1 cellular context compared by ENCODE assay signal in the genomic region with DNA sequence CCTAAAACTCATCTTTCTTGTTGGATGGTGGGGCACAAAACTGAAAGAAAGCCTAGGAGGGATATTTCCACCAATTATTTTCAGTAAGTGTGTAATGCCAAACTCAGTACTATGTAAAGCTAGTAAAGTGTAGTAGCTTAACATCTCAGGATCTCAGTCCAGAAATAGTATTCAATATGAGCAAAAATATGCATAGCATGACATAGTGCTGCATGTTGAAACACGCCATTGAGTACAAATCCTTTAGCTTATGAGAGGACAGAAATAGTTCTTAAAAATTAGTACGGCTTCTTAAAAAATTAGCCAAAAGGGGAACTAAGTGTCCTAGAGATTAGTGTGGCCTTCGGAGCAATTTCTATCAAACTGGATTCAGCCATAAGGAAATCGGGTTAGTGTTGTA.
TF ChIP-seq lines count a peak whose summit lies in the region.

No MANE protein-coding gene starts in this region.

TF ChIP-seq in GM23338, 12 proteins besides CTCF, POLR2A, EP300 and RAD21:
- TF ChIP-seq REST (IDR thresholded peaks at IDR 0.05; ENCODE audit: unreplicated experiment) (no peak), EZH2phosphoT487 (IDR thresholded peaks at IDR 0.05; ENCODE audit: unreplicated experiment) (no peak), ZNF114 (CRISPR knock-in tag; IDR thresholded peaks at IDR 0.05) (no peak), JUNB (IDR thresholded peaks at IDR 0.05; ENCODE audit: unreplicated experiment) (no peak), NANOG (IDR thresholded peaks at IDR 0.05; ENCODE audit: borderline replicate concordance) (no peak), CREB1 (CRISPR knock-in tag; IDR thresholded peaks at IDR 0.05; ENCODE audit: low read depth) (no peak), EZH2 (IDR thresholded peaks at IDR 0.05; ENCODE audit: low read depth, unreplicated experiment) (no peak), POLR2AphosphoS5 (IDR thresholded peaks at IDR 0.05; ENCODE audit: low read depth) (no peak), STAT1 (IDR thresholded peaks at IDR 0.05; ENCODE audit: unreplicated experiment) (no peak), ZNF331 (CRISPR knock-in tag; IDR thresholded peaks at IDR 0.05; ENCODE audit: low read depth) (no peak)
- TF ChIP-seq, protein P1, sequence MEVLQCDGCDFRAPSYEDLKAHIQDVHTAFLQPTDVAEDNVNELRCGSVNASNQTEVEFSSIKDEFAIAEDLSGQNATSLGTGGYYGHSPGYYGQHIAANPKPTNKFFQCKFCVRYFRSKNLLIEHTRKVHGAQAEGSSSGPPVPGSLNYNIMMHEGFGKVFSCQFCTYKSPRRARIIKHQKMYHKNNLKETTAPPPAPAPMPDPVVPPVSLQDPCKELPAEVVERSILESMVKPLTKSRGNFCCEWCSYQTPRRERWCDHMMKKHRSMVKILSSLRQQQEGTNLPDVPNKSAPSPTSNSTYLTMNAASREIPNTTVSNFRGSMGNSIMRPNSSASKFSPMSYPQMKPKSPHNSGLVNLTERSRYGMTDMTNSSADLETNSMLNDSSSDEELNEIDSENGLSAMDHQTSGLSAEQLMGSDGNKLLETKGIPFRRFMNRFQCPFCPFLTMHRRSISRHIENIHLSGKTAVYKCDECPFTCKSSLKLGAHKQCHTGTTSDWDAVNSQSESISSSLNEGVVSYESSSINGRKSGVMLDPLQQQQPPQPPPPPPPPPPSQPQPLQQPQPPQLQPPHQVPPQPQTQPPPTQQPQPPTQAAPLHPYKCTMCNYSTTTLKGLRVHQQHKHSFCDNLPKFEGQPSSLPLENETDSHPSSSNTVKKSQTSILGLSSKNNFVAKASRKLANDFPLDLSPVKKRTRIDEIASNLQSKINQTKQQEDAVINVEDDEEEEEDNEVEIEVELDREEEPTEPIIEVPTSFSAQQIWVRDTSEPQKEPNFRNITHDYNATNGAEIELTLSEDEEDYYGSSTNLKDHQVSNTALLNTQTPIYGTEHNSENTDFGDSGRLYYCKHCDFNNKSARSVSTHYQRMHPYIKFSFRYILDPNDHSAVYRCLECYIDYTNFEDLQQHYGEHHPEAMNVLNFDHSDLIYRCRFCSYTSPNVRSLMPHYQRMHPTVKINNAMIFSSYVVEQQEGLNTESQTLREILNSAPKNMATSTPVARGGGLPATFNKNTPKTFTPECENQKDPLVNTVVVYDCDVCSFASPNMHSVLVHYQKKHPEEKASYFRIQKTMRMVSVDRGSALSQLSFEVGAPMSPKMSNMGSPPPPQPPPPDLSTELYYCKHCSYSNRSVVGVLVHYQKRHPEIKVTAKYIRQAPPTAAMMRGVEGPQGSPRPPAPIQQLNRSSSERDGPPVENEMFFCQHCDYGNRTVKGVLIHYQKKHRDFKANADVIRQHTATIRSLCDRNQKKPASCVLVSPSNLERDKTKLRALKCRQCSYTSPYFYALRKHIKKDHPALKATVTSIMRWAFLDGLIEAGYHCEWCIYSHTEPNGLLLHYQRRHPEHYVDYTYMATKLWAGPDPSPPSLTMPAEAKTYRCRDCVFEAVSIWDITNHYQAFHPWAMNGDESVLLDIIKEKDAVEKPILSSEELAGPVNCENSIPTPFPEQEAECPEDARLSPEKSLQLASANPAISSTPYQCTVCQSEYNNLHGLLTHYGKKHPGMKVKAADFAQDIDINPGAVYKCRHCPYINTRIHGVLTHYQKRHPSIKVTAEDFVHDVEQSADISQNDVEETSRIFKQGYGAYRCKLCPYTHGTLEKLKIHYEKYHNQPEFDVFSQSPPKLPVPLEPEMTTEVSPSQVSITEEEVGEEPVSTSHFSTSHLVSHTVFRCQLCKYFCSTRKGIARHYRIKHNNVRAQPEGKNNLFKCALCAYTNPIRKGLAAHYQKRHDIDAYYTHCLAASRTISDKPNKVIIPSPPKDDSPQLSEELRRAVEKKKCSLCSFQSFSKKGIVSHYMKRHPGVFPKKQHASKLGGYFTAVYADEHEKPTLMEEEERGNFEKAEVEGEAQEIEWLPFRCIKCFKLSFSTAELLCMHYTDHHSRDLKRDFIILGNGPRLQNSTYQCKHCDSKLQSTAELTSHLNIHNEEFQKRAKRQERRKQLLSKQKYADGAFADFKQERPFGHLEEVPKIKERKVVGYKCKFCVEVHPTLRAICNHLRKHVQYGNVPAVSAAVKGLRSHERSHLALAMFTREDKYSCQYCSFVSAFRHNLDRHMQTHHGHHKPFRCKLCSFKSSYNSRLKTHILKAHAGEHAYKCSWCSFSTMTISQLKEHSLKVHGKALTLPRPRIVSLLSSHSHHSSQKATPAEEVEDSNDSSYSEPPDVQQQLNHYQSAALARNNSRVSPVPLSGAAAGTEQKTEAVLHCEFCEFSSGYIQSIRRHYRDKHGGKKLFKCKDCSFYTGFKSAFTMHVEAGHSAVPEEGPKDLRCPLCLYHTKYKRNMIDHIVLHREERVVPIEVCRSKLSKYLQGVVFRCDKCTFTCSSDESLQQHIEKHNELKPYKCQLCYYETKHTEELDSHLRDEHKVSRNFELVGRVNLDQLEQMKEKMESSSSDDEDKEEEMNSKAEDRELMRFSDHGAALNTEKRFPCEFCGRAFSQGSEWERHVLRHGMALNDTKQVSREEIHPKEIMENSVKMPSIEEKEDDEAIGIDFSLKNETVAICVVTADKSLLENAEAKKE (CRISPR knock-in tag; IDR thresholded peaks at IDR 0.05), result no peak
- TF ChIP-seq, protein P2, sequence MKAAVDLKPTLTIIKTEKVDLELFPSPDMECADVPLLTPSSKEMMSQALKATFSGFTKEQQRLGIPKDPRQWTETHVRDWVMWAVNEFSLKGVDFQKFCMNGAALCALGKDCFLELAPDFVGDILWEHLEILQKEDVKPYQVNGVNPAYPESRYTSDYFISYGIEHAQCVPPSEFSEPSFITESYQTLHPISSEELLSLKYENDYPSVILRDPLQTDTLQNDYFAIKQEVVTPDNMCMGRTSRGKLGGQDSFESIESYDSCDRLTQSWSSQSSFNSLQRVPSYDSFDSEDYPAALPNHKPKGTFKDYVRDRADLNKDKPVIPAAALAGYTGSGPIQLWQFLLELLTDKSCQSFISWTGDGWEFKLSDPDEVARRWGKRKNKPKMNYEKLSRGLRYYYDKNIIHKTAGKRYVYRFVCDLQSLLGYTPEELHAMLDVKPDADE (IDR thresholded peaks at IDR 0.05), result no peak
